10 cellular contexts compared by ENCODE assay signal in genomic region chr9:123039617-123040219, GRCh38.
"Had no signal": no experiment of that assay in that cellular context is flagged by ENCODE, and none has a peak within 500 bp of the region (broad histone marks: within the 10 kb centered on the region; RNA-seq: fewer than 3 reads in every experiment).

No MANE protein-coding gene starts in this region.

- H3K27me3 ChIP-seq: transverse colon had no signal

- H3K36me3 ChIP-seq: transverse colon had no signal

- ATAC-seq: activated CD4-positive, CD25-positive, alpha-beta regulatory T cell treated with anti-CD3 and anti-CD28 coated beads, Interleukin-2, amount 50 U/mL, for 24 hours; mucosa of descending colon; natural killer cell; stimulated activated memory B cell treated with anti-CD40 and anti-IgM and Interleukin-4, amounts not matched to agents 10 μg/mL and 1 μg/mL and 100 μg/mL, for 72 hours; T-cell had no signal

- DNase-seq: activated naive CD4-positive, alpha-beta T cell; islet precursor cell; mucosa of descending colon; natural killer cell; stimulated activated CD4-positive, alpha-beta T cell treated with anti-CD3 and anti-CD28 coated beads, Interleukin-2, amount 100 ng/mL, for 48 hours; T-cell; T-helper 9 cell; transverse colon had no signal

- H3K9me3 ChIP-seq: mucosa of descending colon, transverse colon had no signal

- H3K4me3 ChIP-seq: mucosa of descending colon, transverse colon had no signal
